ENCODE assay signal across 8 cellular contexts in the genomic region with DNA sequence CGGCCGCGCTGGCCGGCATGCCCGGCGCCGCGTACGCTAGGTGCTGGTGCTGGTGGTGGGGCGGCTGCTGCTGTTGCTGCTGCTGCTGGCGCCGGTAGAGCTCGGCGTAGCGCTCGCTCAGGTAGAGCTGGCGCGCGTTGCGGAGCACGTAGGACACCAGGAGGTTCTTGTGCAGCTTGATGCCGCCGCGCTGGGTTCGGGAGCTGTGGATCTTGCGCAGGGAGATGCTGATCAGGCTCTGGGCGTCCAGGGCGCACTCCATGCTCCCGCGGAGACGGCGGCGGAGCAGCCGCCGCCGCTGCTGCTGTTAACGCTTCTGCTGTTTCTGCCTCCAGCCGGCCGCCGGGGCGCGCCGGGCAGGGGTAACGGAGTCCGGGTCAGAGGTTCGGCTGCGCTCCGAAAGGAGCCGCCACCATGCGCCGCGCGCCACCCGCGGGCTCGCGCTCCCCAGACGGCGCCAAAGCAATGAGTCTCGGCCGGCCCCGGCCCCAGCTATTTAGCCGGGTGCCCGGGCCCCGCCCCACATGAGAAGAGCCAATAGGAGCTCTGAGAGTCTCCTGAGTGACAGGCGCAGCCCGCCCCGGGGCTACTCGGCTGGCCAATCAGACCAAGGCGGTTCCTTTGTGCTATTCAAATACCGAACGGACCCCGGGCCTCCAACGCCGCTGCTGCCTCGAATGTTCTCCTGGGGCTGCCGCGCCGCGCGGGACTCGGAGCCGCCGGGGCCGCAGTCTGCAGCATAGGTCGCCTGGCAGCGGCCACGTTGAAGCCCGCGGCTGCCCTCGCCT. TPM values are rescaled to one million over a fixed set of nuclear protein-coding genes. Genes with fewer than 3 reads are reported as not detected.
DNase-seq lines count a peak whose midpoint lies in the region; ATAC-seq and TF ChIP-seq lines count a peak whose summit lies in the region.

A gene (minus strand): TSS at position 471 of the 788 bp plus-strand sequence. CDS start 209 bp downstream, at position 262.

- peak within 1 kb of the TSS in 1 of 3 donors; percentile 76 for H3K27ac Mint-ChIP-seq in CD4-positive, CD25-positive, alpha-beta regulatory T cell
- H3K27ac Mint-ChIP-seq in activated CD8-positive, alpha-beta T cell treated with anti-CD3 and anti-CD28 coated beads for 36 hours = peak within 1 kb of the TSS; percentile 34

- no peaks in the 10 kb centered on the region for H3K36me3 Mint-ChIP-seq in CD4-positive, CD25-positive, alpha-beta regulatory T cell
- H3K36me3 Mint-ChIP-seq in activated CD8-positive, alpha-beta T cell treated with anti-CD3 and anti-CD28 coated beads for 36 hours (ENCODE audit: low read depth) = no peaks in the 10 kb centered on the region

- no peaks in the 10 kb centered on the region for H3K9me3 ChIP-seq in CD4-positive, CD25-positive, alpha-beta regulatory T cell (ENCODE audit: control insufficient read depth in 2 of 2, low read length in 2 of 2)
- H3K9me3 ChIP-seq in ectodermal cell (ENCODE audit: control insufficient read depth, low read length) (no peaks in the 10 kb centered on the region), lung (ENCODE audit: control insufficient read depth in 2 of 2, insufficient read depth in 1 of 2, low read length in 1 of 2) (no peaks in the 10 kb centered on the region)

- CTCF ChIA-PET in activated CD8-positive, alpha-beta T cell treated with anti-CD3 and anti-CD28 coated beads for 36 hours (lab: Charles Lee) = interaction anchor here (0.7 to 1.6 kb wide), 8 partner anchors 12 to 403 kb away, joined by 3 to 7 read pairs (median 4); no protein-coding TSS in a partner anchor

- no peaks in the 10 kb centered on the region for H3K36me3 ChIP-seq in CD4-positive, CD25-positive, alpha-beta regulatory T cell (ENCODE audit: control insufficient read depth, insufficient read depth, low read length)
- H3K36me3 ChIP-seq in ectodermal cell (ENCODE audit: control insufficient read depth, insufficient read depth, low read length) = no peaks in the 10 kb centered on the region
- no peaks in the 10 kb centered on the region for H3K36me3 ChIP-seq in lung (ENCODE audit: control insufficient read depth in 2 of 2, insufficient read depth in 2 of 2, low read length in 2 of 2)

- peaks cover 20% of the 10 kb centered on the region for H3K27me3 Mint-ChIP-seq in CD4-positive, CD25-positive, alpha-beta regulatory T cell
- peaks cover 6% of the 10 kb centered on the region for H3K27me3 Mint-ChIP-seq in activated CD8-positive, alpha-beta T cell treated with anti-CD3 and anti-CD28 coated beads for 36 hours

- peaks cover 43% of the 10 kb centered on the region for H3K4me1 ChIP-seq in CD4-positive, CD25-positive, alpha-beta regulatory T cell (ENCODE audit: control insufficient read depth, insufficient read depth, low read length, poor library complexity, severe bottlenecking)
- H3K4me1 ChIP-seq in ectodermal cell (ENCODE audit: control insufficient read depth, insufficient read depth, low read length) = peaks cover 24% of the 10 kb centered on the region
- H3K4me1 ChIP-seq in lung (ENCODE audit: control insufficient read depth in 2 of 2, insufficient read depth in 2 of 2, low read length in 2 of 2) = peaks cover 4 to 5% of the 10 kb centered on the region in 2 donors

- TF ChIP-seq CTCF in activated CD8-positive, alpha-beta T cell treated with anti-CD3 and anti-CD28 coated beads for 36 hours (IDR thresholded peaks at IDR 0.05) = no peak
- no peak for TF ChIP-seq CTCF in lung (IDR thresholded peaks at IDR 0.05; ENCODE audit: control extremely low read depth, extremely low read depth)

- WGBS in ectodermal cell, 2 experiments = 0% methylated on average over 91 of the region's 91 CpGs
- whole genome bisulfite sequencing in lung, 2 donors = 0 to 1% methylated on average over 89 to 91 of the region's 91 CpGs

- H3K4me3 Mint-ChIP-seq in CD4-positive, CD25-positive, alpha-beta regulatory T cell = peak within 1 kb of the TSS; percentile 89 to 97 (median 94)
- peak within 1 kb of the TSS; percentile 89 for H3K4me3 Mint-ChIP-seq in activated CD8-positive, alpha-beta T cell treated with anti-CD3 and anti-CD28 coated beads for 36 hours

- intact Hi-C loops in activated CD8-positive, alpha-beta T cell treated with anti-CD3 and anti-CD28 coated beads for 36 hours (cut with micrococcal nuclease) = loop anchor here (10.0 kb wide), 2 partner anchors 147 to 437 kb away; no protein-coding TSS in a partner anchor

- ATAC-seq in CD4-positive, CD25-positive, alpha-beta regulatory T cell (ENCODE audit: low read depth in 2 of 2) = peak; percentile 92 to 93
- peak; percentile 71 for ATAC-seq in GM19452 (IDR thresholded peaks at IDR 0.05; ENCODE audit: unreplicated experiment)
- peak; percentile 80 for ATAC-seq in HG03571 (IDR thresholded peaks at IDR 0.05; ENCODE audit: unreplicated experiment)
- ATAC-seq in activated CD8-positive, alpha-beta T cell treated with anti-CD3 and anti-CD28 coated beads for 36 hours = peak; percentile 86
- peak; percentile 79 for ATAC-seq in lung (ENCODE audit: insufficient read depth, low FRiP score)

- no peak within 1 kb of the TSS for H3K27ac ChIP-seq in CD4-positive, CD25-positive, alpha-beta regulatory T cell (ENCODE audit: insufficient read depth, low read length, poor library complexity, severe bottlenecking)
- H3K27ac ChIP-seq in ectodermal cell (ENCODE audit: insufficient read depth, low read depth, low read length, poor library complexity, severe bottlenecking) (peak within 1 kb of the TSS; percentile 50), lung (ENCODE audit: low read depth in 1 of 2, low read length in 1 of 2) (peak within 1 kb of the TSS; percentile 94 to 95)

- peak; percentile 89 to 93 (median 91) for DNase-seq in CD4-positive, CD25-positive, alpha-beta regulatory T cell
- peak; percentile 98 for DNase-seq in NCI-H774 (lab: John Stamatoyannopoulos, UW)
- DNase-seq in activated CD8-positive, alpha-beta T cell treated with anti-CD3 and anti-CD28 coated beads for 36 hours = peak; percentile 96
- DNase-seq in lung (ENCODE audit: low spot score) = peak; percentile 95
- peak; percentile 86 to 91 (median 90) for DNase-seq in stimulated activated CD4-positive, alpha-beta T cell treated with anti-CD3 and anti-CD28 coated beads, TNF-alpha, amount 100 ng/mL, for 1 hour (ENCODE audit: low read depth in 3 of 3, low spot score in 1 of 3)

- no peak within 1 kb of the TSS for H3K4me3 ChIP-seq in CD4-positive, CD25-positive, alpha-beta regulatory T cell (ENCODE audit: low read depth, low read length)
- peak within 1 kb of the TSS; percentile 75 for H3K4me3 ChIP-seq in ectodermal cell (ENCODE audit: insufficient read depth, low read depth, low read length)
- peak within 1 kb of the TSS; percentile 89 for H3K4me3 ChIP-seq in lung

- no peaks in the 10 kb centered on the region for H3K27me3 ChIP-seq in CD4-positive, CD25-positive, alpha-beta regulatory T cell (ENCODE audit: control insufficient read depth, insufficient read depth, low read length)
- H3K27me3 ChIP-seq in ectodermal cell (ENCODE audit: control insufficient read depth, insufficient read depth, low read length, poor library complexity, severe bottlenecking) = peaks cover 50% of the 10 kb centered on the region
- no peaks in the 10 kb centered on the region for H3K27me3 ChIP-seq in lung (ENCODE audit: control insufficient read depth, insufficient read depth)

- H3K9me3 Mint-ChIP-seq in CD4-positive, CD25-positive, alpha-beta regulatory T cell = no peaks in the 10 kb centered on the region
- no peaks in the 10 kb centered on the region for H3K9me3 Mint-ChIP-seq in activated CD8-positive, alpha-beta T cell treated with anti-CD3 and anti-CD28 coated beads for 36 hours

- peaks cover 0 to 20% (median 6%) of the 10 kb centered on the region in 4 donors for H3K4me1 Mint-ChIP-seq in CD4-positive, CD25-positive, alpha-beta regulatory T cell
- peaks cover 1% of the 10 kb centered on the region for H3K4me1 Mint-ChIP-seq in activated CD8-positive, alpha-beta T cell treated with anti-CD3 and anti-CD28 coated beads for 36 hours (ENCODE audit: low read depth)

- POLR2A ChIA-PET in activated CD8-positive, alpha-beta T cell treated with anti-CD3 and anti-CD28 coated beads for 36 hours (lab: Charles Lee) = interaction anchor here (0.6 to 1.8 kb wide), 23 partner anchors 9 to 452 kb away, joined by 3 to 10 read pairs (median 3); no protein-coding TSS in a partner anchor

RNA-seq across cellular contexts. Expression of the gene that starts here (rescaled TPM):
- 2.7 TPM for total RNA-seq in CD4-positive, CD25-positive, alpha-beta regulatory T cell
- not detected for polyA plus RNA-seq in CD4-positive, CD25-positive, alpha-beta regulatory T cell
- 1 to 10 TPM; 3.7 to 4.1 TPM for total RNA-seq in activated CD8-positive, alpha-beta T cell treated with anti-CD3 and anti-CD28 coated beads for 36 hours
- polyA plus RNA-seq in ectodermal cell (2013, experiment 1 of 4) = 20.7 TPM
- polyA plus RNA-seq in ectodermal cell (2013, experiment 2 of 4) = 13.6 TPM
- 25.1 TPM for polyA plus RNA-seq in ectodermal cell (2013, experiment 3 of 4)
- polyA plus RNA-seq in ectodermal cell (2013, experiment 4 of 4) = 22.6 TPM
- 10 to 100 TPM; 23.5 to 24.7 TPM for total RNA-seq in lung
- 10 to 100 TPM; 12.6 to 31.5 TPM for polyA plus RNA-seq in lung

Comparison
In these comparisons a context has a peak if more than half of its experiments do, and no peak if none do; other contexts are left out.
1. RNA of the gene that starts here (polyA plus RNA-seq): 12.6 to 31.5 TPM in lung; not detected in CD4-positive, CD25-positive, alpha-beta regulatory T cell; every median in the first group is over 10 times any median in the second.
2. Peak in every context shown above with its lines, with median percentiles within 50 percentile points of each other: ATAC-seq and DNase-seq.